10 cellular contexts compared by ENCODE assay signal in genomic region chr2:200377774-200378336, GRCh38.
DNase-seq lines count a peak whose midpoint lies in the region; ATAC-seq and TF ChIP-seq lines count a peak whose summit lies in the region.
"Had no signal": no experiment of that assay in that cellular context is flagged by ENCODE, and none has a peak within 500 bp of the region (broad histone marks: within the 10 kb centered on the region; RNA-seq: fewer than 3 reads in every experiment).

No MANE protein-coding gene starts in this region.

- intact Hi-C loops in esophagus squamous epithelium (cut with DNase I): no loop called here

- H3K4me3 ChIP-seq in esophagus squamous epithelium: no peak overlapping the region
- H3K4me3 ChIP-seq in trophoblast cell (ENCODE audit: low read depth, low read length): no peak overlapping the region

- ATAC-seq in GM21737 (IDR thresholded peaks at IDR 0.05; ENCODE audit: unreplicated experiment) (no peak), GM21526 (IDR thresholded peaks at IDR 0.05; ENCODE audit: low FRiP score, unreplicated experiment) (no peak), HG03139 (IDR thresholded peaks at IDR 0.05; ENCODE audit: unreplicated experiment) (no peak)

- no peak for TF ChIP-seq POLR2A in esophagus squamous epithelium (IDR thresholded peaks at IDR 0.05)

- H3K27ac ChIP-seq in esophagus squamous epithelium: peak overlapping the region; percentile 33 to 79 (median 64)
- peak overlapping the region; percentile 36 for H3K27ac ChIP-seq in trophoblast cell (ENCODE audit: low read depth, low read length)

- H3K79me1 ChIP-seq in trophoblast cell (ENCODE audit: low read length): peaks cover 2% of the 10 kb centered on the region

- H3K4me1 ChIP-seq in esophagus squamous epithelium: peaks cover 4 to 86% (median 23%) of the 10 kb centered on the region in 3 donors
- H3K4me1 ChIP-seq in trophoblast cell (ENCODE audit: control insufficient read depth in 1 of 2, insufficient read depth in 2 of 2, low read length in 2 of 2): peaks cover 26 to 38% of the 10 kb centered on the region in 2 experiments

- H3K36me3 ChIP-seq in esophagus squamous epithelium: no peaks in the 10 kb centered on the region
- peaks cover 0 to 3% of the 10 kb centered on the region in 2 experiments for H3K36me3 ChIP-seq in trophoblast cell (ENCODE audit: control insufficient read depth in 1 of 2, insufficient read depth in 2 of 2, low read length in 2 of 2)

- H3K18ac ChIP-seq in trophoblast cell (ENCODE audit: low read length): no peak overlapping the region

- H4K12ac ChIP-seq in trophoblast cell (ENCODE audit: low read depth, low read length): no peak overlapping the region

- H3K27me3 ChIP-seq in esophagus squamous epithelium: no peaks in the 10 kb centered on the region
- H3K27me3 ChIP-seq in trophoblast cell (ENCODE audit: insufficient read depth, low read length): no peaks in the 10 kb centered on the region

- H2AFZ ChIP-seq in trophoblast cell (ENCODE audit: insufficient read depth, low read length, poor library complexity): no peak overlapping the region

- H3K9me3 ChIP-seq in esophagus squamous epithelium: no peaks in the 10 kb centered on the region
- H3K9me3 ChIP-seq in trophoblast cell (ENCODE audit: insufficient read depth, low read depth, low read length): no peaks in the 10 kb centered on the region

- H2BK12ac ChIP-seq in trophoblast cell (ENCODE audit: low read length): no peak overlapping the region

- peak overlapping the region; percentile 7 for H3K14ac ChIP-seq in trophoblast cell (ENCODE audit: low read length)

- H3K23ac ChIP-seq in trophoblast cell (ENCODE audit: low read length): no peak overlapping the region

- no peak overlapping the region for H2AK5ac ChIP-seq in trophoblast cell (ENCODE audit: low read length)

- H2BK5ac ChIP-seq in trophoblast cell (ENCODE audit: low read depth, low read length, poor library complexity): peak overlapping the region; percentile 5

- TF ChIP-seq CTCF in esophagus squamous epithelium (IDR thresholded peaks at IDR 0.05): no peak

- no peak overlapping the region for H3K4ac ChIP-seq in trophoblast cell (ENCODE audit: low read depth, low read length)

- H3K4me2 ChIP-seq in trophoblast cell (ENCODE audit: low read length): peak overlapping the region; percentile 3

- DNase-seq in Daoy (ENCODE audit: low read depth): peak; percentile 18
- peak; percentile 28 for DNase-seq in OCI-M1 (lab: John Stamatoyannopoulos, UW)
- no peak for DNase-seq in esophagus squamous epithelium (lab: John Stamatoyannopoulos, UW)
- no peak for DNase-seq in trophoblast cell
- no peak for DNase-seq in NCI-H2029 treated with DMSO at 0.1 percent for 48 hours (lab: John Stamatoyannopoulos, UW)
- DNase-seq: activated CD4-positive, CD25-positive, alpha-beta regulatory T cell treated with anti-CD3 and anti-CD28 coated beads, Interleukin-2, amount 50 U/mL, for 72 hours; NCI-H2081 had no signal

- no peak overlapping the region for H3K9ac ChIP-seq in trophoblast cell (ENCODE audit: low read length)

- H4K8ac ChIP-seq in trophoblast cell (ENCODE audit: low read depth, low read length): no peak overlapping the region

- no peak overlapping the region for H4K91ac ChIP-seq in trophoblast cell (ENCODE audit: low read depth, low read length)

- H2BK120ac ChIP-seq in trophoblast cell (ENCODE audit: insufficient read depth, low read length, poor library complexity): no peak overlapping the region

- 71 to 76% methylated on average over 3 to 4 of the region's 4 CpGs for WGBS in esophagus squamous epithelium, 2 donors
- WGBS in trophoblast cell (ENCODE audit: extremely low coverage, insufficient coverage, insufficient read length): no CpG with 5 or more reads among the region's 4 CpGs

- H3K79me2 ChIP-seq in trophoblast cell (ENCODE audit: control insufficient read depth, insufficient read depth, low read length, poor library complexity): peaks cover 12% of the 10 kb centered on the region

Comparison
In these comparisons a context has a peak if more than half of its experiments do, and no peak if none do; other contexts are left out.
1. DNase-seq: peak in Daoy (single experiment) and OCI-M1 (single experiment); none in esophagus squamous epithelium (single experiment), trophoblast cell (0 of 2) and NCI-H2029 treated with DMSO at 0.1 percent for 48 hours (single experiment).